Comparison of ENCODE assay signal across 22 cellular contexts in genomic region chr1:30372792-30373433, GRCh38.
DNase-seq lines count a peak whose midpoint lies in the region; ATAC-seq, FAIRE-seq and TF ChIP-seq lines count a peak whose summit lies in the region.
"Had no signal": no experiment of that assay in that cellular context is flagged by ENCODE, and none has a peak within 500 bp of the region (broad histone marks: within the 10 kb centered on the region; RNA-seq: fewer than 3 reads in every experiment).

No MANE protein-coding gene starts in this region.

- no peak overlapping the region for H2BK20ac ChIP-seq in H1 (ENCODE audit: low read length)

- ATAC-seq in upper lobe of left lung (ENCODE audit: low FRiP score in 2 of 2) = no peak
- no peak for ATAC-seq in GM19351 (IDR thresholded peaks at IDR 0.05; ENCODE audit: unreplicated experiment)
- ATAC-seq: activated naive CD8-positive, alpha-beta T cell treated with anti-CD3 and anti-CD28 coated beads, Interleukin-2, amount 50 U/mL, for 24 hours; PC-3 had no signal

- H3K79me2 ChIP-seq in H1 (ENCODE audit: control insufficient read depth in 1 of 2, insufficient read depth in 2 of 2, low read length in 2 of 2) = no peaks in the 10 kb centered on the region
- H3K79me2 ChIP-seq: parathyroid adenoma had no signal

- H3K4me2 ChIP-seq in H1 (ENCODE audit: insufficient read depth in 1 of 2, low read depth in 2 of 2, low read length in 2 of 2) = no peak overlapping the region

- no peaks in the 10 kb centered on the region for H3K79me1 ChIP-seq in H1 (ENCODE audit: low read depth, low read length)

- H4K20me1 ChIP-seq in H1 (replicated peaks in 1 of 2; ENCODE audit: control insufficient read depth in 1 of 2, insufficient read depth in 2 of 2, low read length in 2 of 2) = no peaks in the 10 kb centered on the region

- peak overlapping the region; percentile 31; the same call in 1 of the 2 replicates for H4K8ac ChIP-seq in H1 (ENCODE audit: extremely low read depth, insufficient read depth, low read length)

- no peak overlapping the region for H2BK5ac ChIP-seq in H1 (ENCODE audit: low read depth, low read length)

- no peaks in the 10 kb centered on the region for H3K27me3 ChIP-seq in H1 (replicated peaks in 1 of 4; ENCODE audit: control insufficient read depth in 3 of 4, extremely low read depth in 1 of 4, insufficient read depth in 3 of 4, low read length in 3 of 4)
- H3K27me3 ChIP-seq in upper lobe of left lung = no peaks in the 10 kb centered on the region

- TF ChIP-seq POLR2A in H1 (IDR thresholded peaks at IDR 0.05; ENCODE audit: control extremely low read depth in 1 of 2, low read depth in 2 of 2, low read length in 2 of 2) (no peak), upper lobe of left lung (IDR thresholded peaks at IDR 0.05) (no peak)

- H3K14ac ChIP-seq in H1 (ENCODE audit: insufficient read length) = no peak overlapping the region

- no peak overlapping the region for H3K56ac ChIP-seq in H1 (replicated peaks; ENCODE audit: insufficient read length, low read depth, low read length)

- no peak overlapping the region for H2BK15ac ChIP-seq in H1 (ENCODE audit: low read length)

- H3K9ac ChIP-seq in H1 (replicated peaks in 1 of 4; ENCODE audit: extremely low read depth in 1 of 4, low read depth in 3 of 4, low read length in 3 of 4) = no peak overlapping the region
- H3K9ac ChIP-seq: parathyroid adenoma had no signal

- H2BK12ac ChIP-seq in H1 (ENCODE audit: low read depth, low read length) = no peak overlapping the region

- TF ChIP-seq CTCF in H1 (IDR thresholded peaks at IDR 0.05; ENCODE audit: control extremely low read depth in 1 of 3, insufficient read depth in 1 of 3, low read depth in 1 of 3, low read length in 3 of 3) = no peak
- no peak for TF ChIP-seq CTCF in upper lobe of left lung (IDR thresholded peaks at IDR 0.05)

- no peaks in the 10 kb centered on the region for H3K36me3 ChIP-seq in H1 (ENCODE audit: control insufficient read depth in 2 of 4, insufficient read depth in 4 of 4, low read length in 3 of 4)
- no peaks in the 10 kb centered on the region for H3K36me3 ChIP-seq in upper lobe of left lung
- H3K36me3 ChIP-seq: tibial nerve had no signal

- no peak for TF ChIP-seq RAD21 in H1 (IDR thresholded peaks at IDR 0.05 in 1 of 2, conservative IDR thresholded peaks at IDR 0.05 in 1 of 2; ENCODE audit: low read depth in 2 of 2, low read length in 2 of 2)

- no peak overlapping the region for H2AK5ac ChIP-seq in H1 (ENCODE audit: low read depth, low read length)

- no peak for TF ChIP-seq EP300 in H1 (IDR thresholded peaks at IDR 0.05; ENCODE audit: borderline replicate concordance in 1 of 2, low read depth in 2 of 2, low read length in 2 of 2)
- TF ChIP-seq EP300 in upper lobe of left lung (IDR thresholded peaks at IDR 0.05) = no peak

- DNase-seq in NCI-H82 (lab: John Stamatoyannopoulos, UW) (peak; percentile 47), NCI-H82 treated with DMSO at 0.1 percent for 48 hours (lab: John Stamatoyannopoulos, UW; ENCODE audit: unreplicated experiment) (no peak), M059J (ENCODE audit: low read depth) (peak; percentile 26), H1 (ENCODE audit: low read depth in 1 of 2, low spot score in 2 of 2) (peak in 1 of 2 experiments; percentile 33), retina (peak; percentile 2), NCI-H2107 (lab: John Stamatoyannopoulos, UW) (no peak), upper lobe of left lung (no peak)
- DNase-seq: activated naive CD8-positive, alpha-beta T cell treated with anti-CD3 and anti-CD28 coated beads, Interleukin-2, amount 50 U/mL, for 24 hours; CD4-positive, alpha-beta memory T cell; EL; KG1; NCI-H1436 treated with DMSO at 0.1 percent for 48 hours; PC-3; T1000 had no signal

- no peaks in the 10 kb centered on the region for H3K9me3 ChIP-seq in H1 (ENCODE audit: insufficient read depth in 2 of 2, low read depth in 1 of 2, low read length in 1 of 2)
- H3K9me3 ChIP-seq in upper lobe of left lung = no peaks in the 10 kb centered on the region
- H3K9me3 ChIP-seq: tibial nerve had no signal

- H4K5ac ChIP-seq in H1 (ENCODE audit: insufficient read length, low read depth, low read length) = no peak overlapping the region

- WGBS in H1 (ENCODE audit: extremely low coverage in 1 of 2, insufficient coverage in 1 of 2, insufficient read length in 1 of 2, insufficient replicate concordance in 2 of 2, low coverage in 1 of 2, low lambda C conversion rate in 2 of 2, missing lambda C conversion rate in 1 of 2), 2 experiments = 81% methylated on average over 7 of the region's 7 CpGs; no CpG with 5 or more reads in 1 of the 2 experiments
- WGBS in upper lobe of left lung, 2 donors = 41 to 57% methylated on average over 5 to 7 of the region's 7 CpGs

- no peak overlapping the region for H2BK120ac ChIP-seq in H1 (replicated peaks; ENCODE audit: low read depth, low read length)

- no peak overlapping the region for H3K27ac ChIP-seq in H1 (ENCODE audit: low read depth, low read length)
- no peak overlapping the region for H3K27ac ChIP-seq in upper lobe of left lung
- H3K27ac ChIP-seq: HL-60, parathyroid adenoma, SK-N-MC, skin epidermis, tibial nerve had no signal

- H4K91ac ChIP-seq in H1 (replicated peaks; ENCODE audit: insufficient read length, low read length) = no peak overlapping the region

- no peak for FAIRE-seq in H1 (lab: Jason Lieb, UNC)
- FAIRE-seq: A204.1, bronchial epithelial cell had no signal

- H3K4me1 ChIP-seq in H1 (replicated peaks in 1 of 4; ENCODE audit: control insufficient read depth in 3 of 4, insufficient read depth in 4 of 4, low read length in 3 of 4) = peaks cover 0 to 6% (median 0%) of the 10 kb centered on the region in 4 experiments; a peak in 3 of 7 replicates
- no peaks in the 10 kb centered on the region for H3K4me1 ChIP-seq in upper lobe of left lung
- H3K4me1 ChIP-seq: parathyroid adenoma, tibial nerve had no signal

- no peak overlapping the region for H2AFZ ChIP-seq in H1 (ENCODE audit: low read length)
- H2AFZ ChIP-seq: parathyroid adenoma had no signal

- no peak overlapping the region for H3K4ac ChIP-seq in H1 (replicated peaks; ENCODE audit: insufficient read length, low read depth, low read length)

- CTCF ChIA-PET in H1 (lab: Charles Lee; ENCODE audit: partially characterized antibody) = interaction anchor here (0.7 to 1.6 kb wide), 5 partner anchors 9 to 98 kb away, joined by 3 to 6 read pairs (median 5); no protein-coding TSS in a partner anchor

- H3K4me3 ChIP-seq in H1 (ENCODE audit: extremely low read depth in 1 of 4, insufficient read depth in 2 of 4, low read depth in 3 of 4, low read length in 4 of 4) (no peak overlapping the region), upper lobe of left lung (no peak overlapping the region)
- H3K4me3 ChIP-seq: SK-N-MC, skin epidermis, tibial nerve had no signal

- no peak overlapping the region for H3K23ac ChIP-seq in H1 (ENCODE audit: insufficient read length)

- no peak overlapping the region for H3K18ac ChIP-seq in H1 (ENCODE audit: extremely low read depth, low read length)

- POLR2A ChIA-PET in H1 (lab: Charles Lee; ENCODE audit: partially characterized antibody) = no interaction called here

- peaks cover 1% of the 10 kb centered on the region; the same call in 1 of the 2 replicates for H3K23me2 ChIP-seq in H1 (ENCODE audit: low read depth, low read length)

TF ChIP-seq in H1, 55 proteins besides CTCF, POLR2A, EP300 and RAD21:
- TF ChIP-seq KDM1A (IDR thresholded peaks at IDR 0.05; ENCODE audit: borderline replicate concordance, low read length) (peak; percentile 65; the same call in 1 of the 2 replicates), POLR2AphosphoS5 (IDR thresholded peaks at IDR 0.05; ENCODE audit: low read depth, low read length) (no peak)

Comparison
In these comparisons a context has a peak if more than half of its experiments do, and no peak if none do; other contexts are left out.
1. DNase-seq: peak in NCI-H82 (single experiment), M059J (single experiment) and retina (single experiment); none in NCI-H82 treated with DMSO at 0.1 percent for 48 hours (single experiment), NCI-H2107 (single experiment) and upper lobe of left lung (0 of 2).